In the genomic region with DNA sequence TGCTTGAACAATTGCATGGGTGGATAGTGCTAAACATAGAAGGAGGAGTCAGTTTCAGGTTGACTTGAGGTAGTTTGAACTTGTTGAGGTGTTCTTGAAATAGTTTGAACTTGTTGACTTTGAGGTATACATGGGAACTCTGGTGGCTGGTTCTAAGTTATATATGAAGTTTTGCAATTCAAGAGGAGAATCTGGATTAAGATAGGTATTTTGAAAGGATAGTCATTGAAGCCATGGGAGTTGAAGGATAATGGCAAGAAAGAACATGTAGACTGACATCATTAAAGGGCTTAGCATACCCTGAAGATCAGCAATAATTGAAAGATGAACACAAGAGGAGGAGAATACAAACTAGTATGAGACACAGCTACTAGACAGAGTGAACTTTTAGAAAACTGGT, we compare ENCODE assay signal across 40 cellular contexts.
"Had no signal": no experiment of that assay in that cellular context is flagged by ENCODE, and none has a peak within 500 bp of the region (broad histone marks: within the 10 kb centered on the region; RNA-seq: fewer than 3 reads in every experiment).

No MANE protein-coding gene starts in this region.

- H3K27ac Mint-ChIP-seq: activated naive CD4-positive, alpha-beta T cell treated with anti-CD3 and anti-CD28 coated beads for 36 hours; activated naive CD4-positive, alpha-beta T cell treated with anti-CD3 and anti-CD28 coated beads, Interleukin-2, amount 10 ng/mL, durations not matched to agents 7 days and 5 days; activated naive CD4-positive, alpha-beta T cell treated with anti-CD3 and anti-CD28 coated beads, Interleukin-2, amount 50 U/mL, for 24 hours; activated naive CD4-positive, alpha-beta T cell treated with anti-CD3 and anti-CD28 coated beads, Interleukin-2, amount 50 U/mL, for 72 hours; activated naive CD8-positive, alpha-beta T cell; activated naive CD8-positive, alpha-beta T cell treated with anti-CD3 and anti-CD28 coated beads for 36 hours; activated naive CD8-positive, alpha-beta T cell treated with anti-CD3 and anti-CD28 coated beads, Interleukin-2, amount 10 ng/mL, durations not matched to agents 7 days and 5 days; activated naive CD8-positive, alpha-beta T cell treated with anti-CD3 and anti-CD28 coated beads, Interleukin-2, amount 50 U/mL, for 24 hours; activated T-cell treated with anti-CD3 and anti-CD28 coated beads, Interleukin-2, amount 50 U/mL, for 24 hours; activated T-cell treated with anti-CD3 and anti-CD28 coated beads, Interleukin-2, amount 50 U/mL, for 72 hours; activated T-helper 1 cell treated with anti-CD3 and anti-CD28 coated beads, Interleukin-12 subunit alpha, Interleukin-12 subunit beta, Interleukin-2, Interleukin-4 antibody, amounts not matched to agents 30 ng/mL and 10 ng/mL and 1 ng/mL, durations not matched to agents 14 hours and 24 hours and 36 hours; activated T-helper 17 cell treated with anti-CD3 and anti-CD28 coated beads, Interleukin-2, amount 50 U/mL, for 72 hours; activated T-helper 2 cell treated with anti-CD3 and anti-CD28 coated beads, Interferon-gamma antibody, Interleukin-2, Interleukin-4, amounts not matched to agents 10 μg/mL and 5 μg/mL and 100 μg/mL, durations not matched to agents 14 hours and 24 hours and 36 hours; brain had no signal

- H3K4me1 ChIP-seq: adrenal gland, ascending aorta, body of pancreas, breast epithelium had no signal

- H3K9me3 ChIP-seq: adrenal gland, ascending aorta, body of pancreas, breast epithelium had no signal

- H3K27me3 ChIP-seq: adrenal gland, ascending aorta, body of pancreas, brain microvascular endothelial cell, breast epithelium, cardiac muscle cell had no signal

- H3K27me3 Mint-ChIP-seq: activated naive CD4-positive, alpha-beta T cell treated with anti-CD3 and anti-CD28 coated beads, Interleukin-2, amount 10 ng/mL, durations not matched to agents 7 days and 5 days; activated naive CD4-positive, alpha-beta T cell treated with anti-CD3 and anti-CD28 coated beads, Interleukin-2, amount 50 U/mL, for 24 hours; activated naive CD8-positive, alpha-beta T cell; activated naive CD8-positive, alpha-beta T cell treated with anti-CD3 and anti-CD28 coated beads for 36 hours; activated naive CD8-positive, alpha-beta T cell treated with anti-CD3 and anti-CD28 coated beads, Interleukin-2, amount 10 ng/mL, durations not matched to agents 7 days and 5 days; activated naive CD8-positive, alpha-beta T cell treated with anti-CD3 and anti-CD28 coated beads, Interleukin-2, amount 50 U/mL, for 24 hours; activated T-cell treated with anti-CD3 and anti-CD28 coated beads, Interleukin-2, amount 50 U/mL, for 24 hours; activated T-helper 17 cell treated with anti-CD3 and anti-CD28 coated beads, Interleukin-2, amount 50 U/mL, for 72 hours; brain; central memory CD8-positive, alpha-beta T cell had no signal

- DNase-seq: activated effector memory CD4-positive, alpha-beta T cell treated with anti-CD3 and anti-CD28 coated beads, Interleukin-2, amount 50 U/mL, for 16 hours; activated effector memory CD4-positive, alpha-beta T cell treated with Interleukin-2 at 50 U/mL for 16 hours; activated gamma-delta T cell; activated gamma-delta T cell treated with Interleukin-2 at 50 U/mL for 16 hours; activated naive CD4-positive, alpha-beta T cell; activated naive CD4-positive, alpha-beta T cell treated with anti-CD3 and anti-CD28 coated beads for 36 hours; activated naive CD4-positive, alpha-beta T cell treated with anti-CD3 and anti-CD28 coated beads, Interleukin-2, amount 10 ng/mL, durations not matched to agents 7 days and 5 days; activated naive CD4-positive, alpha-beta T cell treated with anti-CD3 and anti-CD28 coated beads, Interleukin-2, amount 50 U/mL, for 16 hours; activated naive CD4-positive, alpha-beta T cell treated with Interleukin-2 at 50 U/mL for 16 hours; activated naive CD8-positive, alpha-beta T cell treated with anti-CD3 and anti-CD28 coated beads for 36 hours; activated naive CD8-positive, alpha-beta T cell treated with anti-CD3 and anti-CD28 coated beads, Interleukin-2, amount 10 ng/mL, durations not matched to agents 7 days and 5 days; activated naive CD8-positive, alpha-beta T cell treated with anti-CD3 and anti-CD28 coated beads, Interleukin-2, amount 50 U/mL, for 24 hours; activated T-cell treated with anti-CD3 and anti-CD28 coated beads for 4 hours; activated T-cell treated with anti-CD3 and anti-CD28 coated beads, Interleukin-2, amount 50 U/mL, for 1 hour; activated T-cell treated with anti-CD3 and anti-CD28 coated beads, Interleukin-2, amount 50 U/mL, for 24 hours; activated T-cell treated with anti-CD3 and anti-CD28 coated beads, Interleukin-2, amount 50 U/mL, for 4 hours; activated T-cell treated with anti-CD3 and anti-CD28 coated beads, Interleukin-2, amount 50 U/mL, for 48 hours; activated T-cell treated with anti-CD3 and anti-CD28 coated beads, Interleukin-2, amount 50 U/mL, for 72 hours; adrenal gland; amniotic stem cell; amygdala; anterior cingulate cortex; aorta; body of pancreas; brain microvascular endothelial cell; caudate nucleus; central memory CD4-positive, alpha-beta T cell; cerebellar nuclear complex had no signal

- H3K27ac ChIP-seq: adrenal gland, ascending aorta, body of pancreas, brain microvascular endothelial cell, breast epithelium, cardiac muscle cell had no signal

- H3K36me3 Mint-ChIP-seq: activated naive CD4-positive, alpha-beta T cell treated with anti-CD3 and anti-CD28 coated beads, Interleukin-2, amount 10 ng/mL, durations not matched to agents 7 days and 5 days; activated naive CD4-positive, alpha-beta T cell treated with anti-CD3 and anti-CD28 coated beads, Interleukin-2, amount 50 U/mL, for 24 hours; activated naive CD4-positive, alpha-beta T cell treated with anti-CD3 and anti-CD28 coated beads, Interleukin-2, amount 50 U/mL, for 72 hours; activated naive CD8-positive, alpha-beta T cell; activated naive CD8-positive, alpha-beta T cell treated with anti-CD3 and anti-CD28 coated beads for 36 hours; activated naive CD8-positive, alpha-beta T cell treated with anti-CD3 and anti-CD28 coated beads, Interleukin-2, amount 10 ng/mL, durations not matched to agents 7 days and 5 days; brain had no signal

- H3K4me3 ChIP-seq: adrenal gland, ascending aorta, body of pancreas, breast epithelium, cardiac muscle cell had no signal

- H3K4me3 Mint-ChIP-seq: activated naive CD4-positive, alpha-beta T cell treated with anti-CD3 and anti-CD28 coated beads for 36 hours; activated naive CD4-positive, alpha-beta T cell treated with anti-CD3 and anti-CD28 coated beads, Interleukin-2, amount 10 ng/mL, durations not matched to agents 7 days and 5 days; activated naive CD4-positive, alpha-beta T cell treated with anti-CD3 and anti-CD28 coated beads, Interleukin-2, amount 50 U/mL, for 24 hours; activated naive CD8-positive, alpha-beta T cell; activated naive CD8-positive, alpha-beta T cell treated with anti-CD3 and anti-CD28 coated beads for 36 hours; activated naive CD8-positive, alpha-beta T cell treated with anti-CD3 and anti-CD28 coated beads, Interleukin-2, amount 10 ng/mL, durations not matched to agents 7 days and 5 days; activated naive CD8-positive, alpha-beta T cell treated with anti-CD3 and anti-CD28 coated beads, Interleukin-2, amount 50 U/mL, for 24 hours; activated T-cell treated with anti-CD3 and anti-CD28 coated beads, Interleukin-2, amount 50 U/mL, for 24 hours; activated T-cell treated with anti-CD3 and anti-CD28 coated beads, Interleukin-2, amount 50 U/mL, for 4 hours; activated T-cell treated with anti-CD3 and anti-CD28 coated beads, Interleukin-2, amount 50 U/mL, for 72 hours; activated T-helper 1 cell treated with anti-CD3 and anti-CD28 coated beads, Interleukin-12 subunit alpha, Interleukin-12 subunit beta, Interleukin-2, Interleukin-4 antibody, amounts not matched to agents 30 ng/mL and 10 ng/mL and 1 ng/mL, durations not matched to agents 14 hours and 24 hours and 36 hours; activated T-helper 17 cell treated with anti-CD3 and anti-CD28 coated beads, Interleukin-2, amount 50 U/mL, for 72 hours; brain; central memory CD8-positive, alpha-beta T cell had no signal

- FAIRE-seq: astrocyte had no signal

- H3K4me1 Mint-ChIP-seq: activated naive CD4-positive, alpha-beta T cell treated with anti-CD3 and anti-CD28 coated beads, Interleukin-2, amount 10 ng/mL, durations not matched to agents 7 days and 5 days; activated naive CD4-positive, alpha-beta T cell treated with anti-CD3 and anti-CD28 coated beads, Interleukin-2, amount 50 U/mL, for 24 hours; activated naive CD8-positive, alpha-beta T cell treated with anti-CD3 and anti-CD28 coated beads for 36 hours; activated naive CD8-positive, alpha-beta T cell treated with anti-CD3 and anti-CD28 coated beads, Interleukin-2, amount 10 ng/mL, durations not matched to agents 7 days and 5 days; activated naive CD8-positive, alpha-beta T cell treated with anti-CD3 and anti-CD28 coated beads, Interleukin-2, amount 50 U/mL, for 24 hours; activated T-helper 17 cell treated with anti-CD3 and anti-CD28 coated beads, Interleukin-2, amount 50 U/mL, for 72 hours; brain; central memory CD8-positive, alpha-beta T cell had no signal

- H3K36me3 ChIP-seq: adrenal gland, ascending aorta, brain microvascular endothelial cell, breast epithelium, cardiac muscle cell had no signal

- ATAC-seq: activated naive CD4-positive, alpha-beta T cell treated with anti-CD3 and anti-CD28 coated beads, Interleukin-2, amount 50 U/mL, for 72 hours; activated naive CD8-positive, alpha-beta T cell treated with anti-CD3 and anti-CD28 coated beads, Interleukin-2, amount 50 U/mL, for 24 hours; activated T-cell treated with anti-CD3 and anti-CD28 coated beads, Interleukin-2, amount 50 U/mL, for 4 hours; activated T-cell treated with anti-CD3 and anti-CD28 coated beads, Interleukin-2, amount 50 U/mL, for 72 hours; activated T-helper 17 cell treated with anti-CD3 and anti-CD28 coated beads, Interleukin-2, amount 50 U/mL, for 72 hours; body of pancreas had no signal
